ENCODE assay signal across 9 cellular contexts in the genomic region with DNA sequence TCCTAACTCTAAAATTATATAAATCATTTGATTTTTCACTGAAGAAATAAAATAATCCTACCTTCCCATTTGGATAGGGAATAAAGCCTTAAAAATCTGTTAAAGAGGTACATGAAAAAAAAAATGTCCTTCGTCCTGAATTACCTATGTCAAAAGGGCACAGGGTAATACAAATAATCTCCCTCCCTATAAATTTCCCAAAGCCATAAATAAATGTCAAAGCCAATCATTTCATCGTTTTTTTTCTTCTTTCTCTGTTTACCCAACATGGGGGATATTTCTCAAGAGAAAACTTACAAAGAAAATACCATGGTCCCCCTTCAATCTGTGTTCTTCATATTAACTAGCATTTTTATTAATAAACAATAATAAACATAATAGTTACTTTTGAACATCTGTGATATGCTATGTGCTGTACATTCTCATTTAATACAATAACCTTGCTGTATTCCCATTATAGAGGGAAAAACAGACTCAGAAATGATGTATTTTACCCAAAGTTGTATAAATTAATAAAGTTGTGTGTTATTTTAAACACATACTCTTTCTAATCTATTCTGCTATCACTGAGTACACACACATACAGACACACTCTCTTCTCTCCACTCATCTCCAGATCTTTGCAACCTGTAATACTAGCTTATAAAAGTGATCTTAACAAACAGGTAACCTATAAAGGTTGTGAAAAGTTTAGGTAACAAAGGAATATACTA. TPM values are rescaled to one million over a fixed set of nuclear protein-coding genes. Genes with fewer than 3 reads are reported as not detected.
DNase-seq lines count a peak whose midpoint lies in the region; ATAC-seq and TF ChIP-seq lines count a peak whose summit lies in the region.
"Had no signal": no experiment of that assay in that cellular context is flagged by ENCODE, and none has a peak within 500 bp of the region (broad histone marks: within the 10 kb centered on the region; RNA-seq: fewer than 3 reads in every experiment).

No MANE protein-coding gene starts in this region.

- peaks cover 5% of the 10 kb centered on the region for H3K9me3 Mint-ChIP-seq in activated T-cell treated with anti-CD3 and anti-CD28 coated beads, Interleukin-2, amount 50 U/mL, for 24 hours
- H3K9me3 Mint-ChIP-seq in activated T-cell treated with anti-CD3 and anti-CD28 coated beads, Interleukin-2, amount 50 U/mL, for 4 hours: peaks cover 5% of the 10 kb centered on the region
- no peaks in the 10 kb centered on the region for H3K9me3 Mint-ChIP-seq in activated T-helper 17 cell treated with anti-CD3 and anti-CD28 coated beads, Interleukin-2, amount 50 U/mL, for 72 hours
- no peaks in the 10 kb centered on the region for H3K9me3 Mint-ChIP-seq in mesothelial cell of epicardium

- TF ChIP-seq EP300 in upper lobe of left lung (IDR thresholded peaks at IDR 0.05): no peak

- no peaks in the 10 kb centered on the region for H3K36me3 ChIP-seq in upper lobe of left lung

- ATAC-seq in activated T-cell treated with anti-CD3 and anti-CD28 coated beads, Interleukin-2, amount 50 U/mL, for 4 hours: no peak
- no peak for ATAC-seq in activated T-helper 17 cell treated with anti-CD3 and anti-CD28 coated beads, Interleukin-2, amount 50 U/mL, for 72 hours (replicated peaks)
- ATAC-seq in upper lobe of left lung (ENCODE audit: low FRiP score in 2 of 2) (no peak), left lobe of liver (no peak)

- H3K4me3 ChIP-seq in upper lobe of left lung: no peak overlapping the region

- no peak for TF ChIP-seq POLR2A in upper lobe of left lung (IDR thresholded peaks at IDR 0.05)

- peak overlapping the region; percentile 59 for H3K27ac Mint-ChIP-seq in activated T-cell treated with anti-CD3 and anti-CD28 coated beads, Interleukin-2, amount 50 U/mL, for 24 hours
- peak overlapping the region; percentile 96 for H3K27ac Mint-ChIP-seq in activated T-helper 17 cell treated with anti-CD3 and anti-CD28 coated beads, Interleukin-2, amount 50 U/mL, for 72 hours
- peak overlapping the region; percentile 91 for H3K27ac Mint-ChIP-seq in mesothelial cell of epicardium

- H3K36me3 Mint-ChIP-seq in activated T-cell treated with anti-CD3 and anti-CD28 coated beads, Interleukin-2, amount 50 U/mL, for 24 hours (ENCODE audit: low read depth): peaks cover 17% of the 10 kb centered on the region
- H3K36me3 Mint-ChIP-seq in activated T-cell treated with anti-CD3 and anti-CD28 coated beads, Interleukin-2, amount 50 U/mL, for 4 hours (ENCODE audit: insufficient read depth): peaks cover 11% of the 10 kb centered on the region
- H3K36me3 Mint-ChIP-seq in activated T-helper 17 cell treated with anti-CD3 and anti-CD28 coated beads, Interleukin-2, amount 50 U/mL, for 72 hours (ENCODE audit: low read depth): peaks cover 38% of the 10 kb centered on the region
- no peaks in the 10 kb centered on the region for H3K36me3 Mint-ChIP-seq in mesothelial cell of epicardium

- no peaks in the 10 kb centered on the region for H3K27me3 Mint-ChIP-seq in activated T-cell treated with anti-CD3 and anti-CD28 coated beads, Interleukin-2, amount 50 U/mL, for 24 hours
- no peaks in the 10 kb centered on the region for H3K27me3 Mint-ChIP-seq in activated T-cell treated with anti-CD3 and anti-CD28 coated beads, Interleukin-2, amount 50 U/mL, for 4 hours (ENCODE audit: low read depth)
- H3K27me3 Mint-ChIP-seq in activated T-helper 17 cell treated with anti-CD3 and anti-CD28 coated beads, Interleukin-2, amount 50 U/mL, for 72 hours: no peaks in the 10 kb centered on the region
- no peaks in the 10 kb centered on the region for H3K27me3 Mint-ChIP-seq in mesothelial cell of epicardium (ENCODE audit: low read depth)

- H3K4me1 ChIP-seq in upper lobe of left lung: peaks cover 20 to 59% (median 30%) of the 10 kb centered on the region in 4 donors

- no peak overlapping the region for H3K4me3 Mint-ChIP-seq in activated T-cell treated with anti-CD3 and anti-CD28 coated beads, Interleukin-2, amount 50 U/mL, for 24 hours
- H3K4me3 Mint-ChIP-seq in activated T-cell treated with anti-CD3 and anti-CD28 coated beads, Interleukin-2, amount 50 U/mL, for 4 hours: no peak overlapping the region
- H3K4me3 Mint-ChIP-seq in activated T-helper 17 cell treated with anti-CD3 and anti-CD28 coated beads, Interleukin-2, amount 50 U/mL, for 72 hours: peak overlapping the region; percentile 48
- peak overlapping the region; percentile 21 for H3K4me3 Mint-ChIP-seq in mesothelial cell of epicardium

- H3K27me3 ChIP-seq in upper lobe of left lung: no peaks in the 10 kb centered on the region

- in situ Hi-C loops in G401 (cut with HindIII; ENCODE audit: low sequenced_read_pairs): no loop called here

- 36 to 57% methylated on average over 2 of the region's 2 CpGs for WGBS in upper lobe of left lung, 2 donors

- TF ChIP-seq CTCF in mesothelial cell of epicardium (IDR thresholded peaks at IDR 0.05; ENCODE audit: unreplicated experiment) (no peak), upper lobe of left lung (IDR thresholded peaks at IDR 0.05) (no peak)

- DNase-seq in activated T-cell treated with anti-CD3 and anti-CD28 coated beads, Interleukin-2, amount 50 U/mL, for 24 hours: no peak
- DNase-seq in activated T-cell treated with anti-CD3 and anti-CD28 coated beads, Interleukin-2, amount 50 U/mL, for 4 hours: no peak
- no peak for DNase-seq in mesothelial cell of epicardium (ENCODE audit: low spot score in 2 of 2, unreplicated experiment in 2 of 2)
- no peak for DNase-seq in upper lobe of left lung
- no peak for DNase-seq in G401 (ENCODE audit: low spot score)
- no peak for DNase-seq in left lobe of liver (ENCODE audit: low spot score)
- DNase-seq in middle frontal gyrus (ENCODE audit: extremely low spot score, low spot score): no peak
- DNase-seq: activated naive CD4-positive, alpha-beta T cell had no signal

- peak overlapping the region in 3 of 4 donors; percentile 79 to 86 (median 80) for H3K27ac ChIP-seq in upper lobe of left lung

- no peaks in the 10 kb centered on the region for H3K9me3 ChIP-seq in upper lobe of left lung

- peaks cover 78% of the 10 kb centered on the region for H3K4me1 Mint-ChIP-seq in activated T-cell treated with anti-CD3 and anti-CD28 coated beads, Interleukin-2, amount 50 U/mL, for 24 hours (ENCODE audit: low read depth)
- peaks cover 79% of the 10 kb centered on the region for H3K4me1 Mint-ChIP-seq in activated T-cell treated with anti-CD3 and anti-CD28 coated beads, Interleukin-2, amount 50 U/mL, for 4 hours (ENCODE audit: low read depth)
- H3K4me1 Mint-ChIP-seq in activated T-helper 17 cell treated with anti-CD3 and anti-CD28 coated beads, Interleukin-2, amount 50 U/mL, for 72 hours: peaks cover 38% of the 10 kb centered on the region
- peaks cover 61% of the 10 kb centered on the region for H3K4me1 Mint-ChIP-seq in mesothelial cell of epicardium

RNA-seq across cellular contexts. Expression of a gene that starts 0.9 kb away (rescaled TPM):
- 10 to 100 TPM; 30.8 to 37.2 (median 32.2) TPM for total RNA-seq in activated T-cell treated with anti-CD3 and anti-CD28 coated beads, Interleukin-2, amount 50 U/mL, for 4 hours
- 10 to 100 TPM; 54.5 to 69.3 TPM for total RNA-seq in activated T-helper 17 cell treated with anti-CD3 and anti-CD28 coated beads, Interleukin-2, amount 50 U/mL, for 72 hours
- total RNA-seq in mesothelial cell of epicardium: 43.7 to 45.0 TPM (median 44.0 TPM) in 3 replicates
- total RNA-seq in upper lobe of left lung: 100 to 1,000 TPM in 1 of 6 donors, 10 to 100 TPM in 5; 31.6 to 107 (median 55.5) TPM
- 40.3 and 44.4 TPM in 2 replicates for total RNA-seq in G401 (2014; rRNA removed; shearing (Covaris generic))
- total RNA-seq in left lobe of liver: 27.2 TPM

Comparison
In these comparisons a context has a peak if more than half of its experiments do, and no peak if none do; other contexts are left out.
1. H3K4me3 Mint-ChIP-seq: peak in activated T-helper 17 cell treated with anti-CD3 and anti-CD28 coated beads, Interleukin-2, amount 50 U/mL, for 72 hours (single experiment) and mesothelial cell of epicardium (single experiment); none in activated T-cell treated with anti-CD3 and anti-CD28 coated beads, Interleukin-2, amount 50 U/mL, for 24 hours (single experiment) and activated T-cell treated with anti-CD3 and anti-CD28 coated beads, Interleukin-2, amount 50 U/mL, for 4 hours (single experiment).
2. Peak in every context shown above with its lines, with median percentiles within 50 percentile points of each other: H3K27ac Mint-ChIP-seq.